8 cellular contexts compared by ENCODE assay signal in the genomic region with DNA sequence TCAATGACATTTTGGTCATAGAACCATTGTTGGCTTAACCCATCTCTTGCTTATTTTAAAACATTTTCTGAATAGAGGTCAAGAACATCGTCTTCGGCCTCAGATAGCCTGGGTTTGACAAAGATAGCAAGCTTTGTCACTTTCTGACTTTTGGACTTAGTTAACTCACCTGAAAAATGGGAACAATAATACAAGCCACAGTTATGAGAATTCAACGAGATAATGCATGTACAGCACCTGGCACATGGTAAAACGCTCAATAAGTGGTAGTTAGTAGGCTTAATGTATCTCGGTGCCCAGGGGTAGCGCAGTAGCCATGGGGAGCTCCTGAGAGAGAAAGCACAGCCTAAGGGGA. TPM values are rescaled to one million over a fixed set of nuclear protein-coding genes. Genes with fewer than 3 reads are reported as not detected.
DNase-seq lines count a peak whose midpoint lies in the region; ATAC-seq and TF ChIP-seq lines count a peak whose summit lies in the region.

No MANE protein-coding gene starts in this region.

- H3K4me1 ChIP-seq in CD8-positive, alpha-beta T cell (ENCODE audit: insufficient read depth, low read length) = peaks cover 48% of the 10 kb centered on the region
- H3K4me1 ChIP-seq in HUES48 (ENCODE audit: control insufficient read depth, insufficient read depth, low read length) = peaks cover 12% of the 10 kb centered on the region

- no peaks in the 10 kb centered on the region for H3K27me3 Mint-ChIP-seq in CD8-positive, alpha-beta T cell (ENCODE audit: low read depth)
- no peaks in the 10 kb centered on the region for H3K27me3 Mint-ChIP-seq in nephron (ENCODE audit: low read depth)

- H3K36me3 ChIP-seq in CD8-positive, alpha-beta T cell (ENCODE audit: insufficient read depth, low read length) = peaks cover 8% of the 10 kb centered on the region
- peaks cover 17% of the 10 kb centered on the region for H3K36me3 ChIP-seq in HUES48 (ENCODE audit: control insufficient read depth, insufficient read depth, low read length)

- H3K4me1 Mint-ChIP-seq in CD8-positive, alpha-beta T cell (ENCODE audit: low read depth) = peaks cover 77% of the 10 kb centered on the region
- peaks cover 56% of the 10 kb centered on the region for H3K4me1 Mint-ChIP-seq in nephron

- peaks cover 38% of the 10 kb centered on the region for H3K36me3 Mint-ChIP-seq in CD8-positive, alpha-beta T cell
- H3K36me3 Mint-ChIP-seq in nephron (ENCODE audit: low read depth) = peaks cover 16% of the 10 kb centered on the region

- H3K9me3 Mint-ChIP-seq in CD8-positive, alpha-beta T cell = no peaks in the 10 kb centered on the region
- no peaks in the 10 kb centered on the region for H3K9me3 Mint-ChIP-seq in nephron

- H3K9ac ChIP-seq in HUES48 (ENCODE audit: low read depth, low read length) = peak overlapping the region; percentile 92

- H3K27ac ChIP-seq in CD8-positive, alpha-beta T cell (ENCODE audit: low read depth, low read length) = peak overlapping the region; percentile 28
- H3K27ac ChIP-seq in HUES48 (ENCODE audit: low read depth, low read length) = peak overlapping the region; percentile 93

- intact Hi-C loops in CD8-positive, alpha-beta T cell (cut with DNase I, micrococcal nuclease) = loop anchor here (2.0 to 10.0 kb wide), 6 partner anchors 79 to 1861 kb away; a partner anchor contains a TSS

- TF ChIP-seq CTCF in CD8-positive, alpha-beta T cell (IDR thresholded peaks at IDR 0.05) = no peak
- no peak for TF ChIP-seq CTCF in choroid plexus epithelial cell (conservative IDR thresholded peaks at IDR 0.05; ENCODE audit: low read depth, low read length)
- no peak for TF ChIP-seq CTCF in nephron (IDR thresholded peaks at IDR 0.05; ENCODE audit: unreplicated experiment in 3 of 3)

- POLR2A ChIA-PET in CD8-positive, alpha-beta T cell (lab: Charles Lee) = interaction anchor here (0.7 to 1.9 kb wide), 3 partner anchors 10 to 79 kb away, joined by 3 to 6 read pairs (median 5); no protein-coding TSS in a partner anchor

- peak overlapping the region; percentile 84 for H3K27ac Mint-ChIP-seq in CD8-positive, alpha-beta T cell
- peak overlapping the region; percentile 94 to 98 (median 98) for H3K27ac Mint-ChIP-seq in nephron

- H3K4me3 ChIP-seq in CD8-positive, alpha-beta T cell (ENCODE audit: low read depth, low read length) = peak overlapping the region; percentile 95
- H3K4me3 ChIP-seq in HUES48 (ENCODE audit: low read depth, low read length) = peak overlapping the region; percentile 91
- peak overlapping the region; percentile 98 for H3K4me3 ChIP-seq in choroid plexus epithelial cell (ENCODE audit: low read depth, low read length)

- H3K4me3 Mint-ChIP-seq in CD8-positive, alpha-beta T cell = peak overlapping the region; percentile 93
- peak overlapping the region; percentile 92 to 95 (median 93) for H3K4me3 Mint-ChIP-seq in nephron

- CTCF ChIA-PET in CD8-positive, alpha-beta T cell (lab: Charles Lee) = interaction anchor here (0.8 to 2.2 kb wide), 3 partner anchors 15 to 173 kb away, joined by 3 to 6 read pairs (median 3); no protein-coding TSS in a partner anchor

- DNase-seq in CD8-positive, alpha-beta T cell = no peak
- DNase-seq in choroid plexus epithelial cell (ENCODE audit: low read depth) (no peak), mesenteric fat pad (ENCODE audit: low spot score) (no peak), MV-4-11 (lab: John Stamatoyannopoulos, UW) (no peak)
- DNase-seq in stimulated activated CD4-positive, alpha-beta T cell treated with anti-CD3 and anti-CD28 coated beads, Interleukin-12 subunit alpha, Interleukin-12 subunit beta, amount 100 ng/mL, for 4 hours = no peak

- H3K27me3 ChIP-seq in CD8-positive, alpha-beta T cell (ENCODE audit: insufficient read depth, low read length) = no peaks in the 10 kb centered on the region
- H3K27me3 ChIP-seq in HUES48 (ENCODE audit: control insufficient read depth, insufficient read depth, low read length) = no peaks in the 10 kb centered on the region

- ATAC-seq in CD8-positive, alpha-beta T cell = peak; percentile 1
- no peak for ATAC-seq in HG03521 (IDR thresholded peaks at IDR 0.05; ENCODE audit: unreplicated experiment)

- no peaks in the 10 kb centered on the region for H3K9me3 ChIP-seq in CD8-positive, alpha-beta T cell (ENCODE audit: low read length)
- H3K9me3 ChIP-seq in HUES48 (ENCODE audit: control insufficient read depth, insufficient read depth, low read length) = no peaks in the 10 kb centered on the region

RNA-seq across cellular contexts. Expression of a gene that starts 0.4 kb away (rescaled TPM):
- 10 to 100 TPM; 35.0 to 36.8 TPM for total RNA-seq in CD8-positive, alpha-beta T cell
- 21.3 TPM for total RNA-seq in mesenteric fat pad

RNA-seq across cellular contexts. Expression of a gene that starts 4.7 kb away (rescaled TPM):
- 1 to 10 TPM; 4.7 to 5.6 TPM for total RNA-seq in CD8-positive, alpha-beta T cell
- total RNA-seq in mesenteric fat pad = 21.8 TPM
